ENCODE assay signal across 26 cellular contexts in genomic region chr2:190272457-190272842, GRCh38.
"Had no signal": no experiment of that assay in that cellular context is flagged by ENCODE, and none has a peak within 500 bp of the region (broad histone marks: within the 10 kb centered on the region; RNA-seq: fewer than 3 reads in every experiment).

No MANE protein-coding gene starts in this region.

- ATAC-seq: activated CD4-positive, CD25-positive, alpha-beta regulatory T cell treated with anti-CD3 and anti-CD28 coated beads, Interleukin-2, amount 50 U/mL, for 24 hours; gastrocnemius medialis; natural killer cell; right cardiac atrium had no signal

- H3K9me3 ChIP-seq: ascending aorta, gastrocnemius medialis, left ventricle myocardium inferior, spleen had no signal

- H3K27me3 ChIP-seq: ascending aorta, brain microvascular endothelial cell, dorsolateral prefrontal cortex, gastrocnemius medialis, spleen, tibial nerve had no signal

- H3K36me3 ChIP-seq: brain microvascular endothelial cell had no signal

- H3K4me1 ChIP-seq: left ventricle myocardium inferior had no signal

- DNase-seq: activated CD4-positive, alpha-beta memory T cell treated with anti-CD3 and anti-CD28 coated beads for 36 hours; activated CD4-positive, alpha-beta T cell treated with anti-CD3 and anti-CD28 coated beads, Interleukin-2, amount 10 ng/mL, durations not matched to agents 24 days and 14 days; activated CD8-positive, alpha-beta memory T cell treated with anti-CD3 and anti-CD28 coated beads, Interleukin-2, amount 50 U/mL, for 4 hours; activated effector memory CD4-positive, alpha-beta T cell treated with anti-CD3 and anti-CD28 coated beads, Interleukin-2, amount 50 U/mL, for 16 hours; activated naive CD4-positive, alpha-beta T cell treated with anti-CD3 and anti-CD28 coated beads for 36 hours; activated naive CD8-positive, alpha-beta T cell treated with anti-CD3 and anti-CD28 coated beads, Interleukin-2, amount 10 ng/mL, durations not matched to agents 7 days and 5 days; activated T-cell treated with anti-CD3 and anti-CD28 coated beads, Interleukin-2, amount 50 U/mL, for 1 hour; brain microvascular endothelial cell; dorsolateral prefrontal cortex; effector memory CD4-positive, alpha-beta T cell; gastrocnemius medialis; glutamatergic neuron; left ventricle myocardium inferior; mesendoderm; natural killer cell; posterior cingulate gyrus; right cardiac atrium; spleen; stimulated activated naive CD4-positive, alpha-beta T cell had no signal

- H3K4me3 ChIP-seq: ascending aorta, coronary artery, dorsolateral prefrontal cortex, gastrocnemius medialis, left ventricle myocardium inferior, lung, spleen, tibial nerve had no signal

- FAIRE-seq: islet of Langerhans had no signal

- H3K27ac ChIP-seq: ascending aorta, brain microvascular endothelial cell, coronary artery, dorsolateral prefrontal cortex, gastrocnemius medialis, left ventricle myocardium inferior, spleen, tibial nerve, VCaP had no signal
